ENCODE assay signal across 16 cellular contexts in the genomic region with DNA sequence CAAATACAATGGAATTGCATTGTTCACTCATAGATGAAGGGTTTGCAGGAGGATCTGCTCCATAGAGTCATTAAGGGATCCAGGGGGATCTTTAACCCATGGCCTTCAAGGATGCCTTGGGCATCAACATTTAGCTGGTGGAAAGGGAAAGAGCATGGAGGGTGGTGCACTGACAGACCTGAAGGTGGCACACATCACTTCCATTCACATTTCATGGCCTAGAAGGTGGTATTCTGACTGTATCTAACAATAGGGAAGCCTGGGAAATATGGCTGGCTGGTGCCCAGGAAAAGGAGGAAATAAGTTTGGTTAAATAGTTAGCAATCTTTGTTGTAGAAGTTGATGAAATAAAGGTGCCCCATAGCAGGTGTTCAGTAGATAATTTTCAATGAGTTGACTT.
A peak's percentile ranks its signal among the peaks of the same experiment; 100 is the strongest.
DNase-seq lines count a peak whose midpoint lies in the region; ATAC-seq and TF ChIP-seq lines count a peak whose summit lies in the region.
"Had no signal": no experiment of that assay in that cellular context is flagged by ENCODE, and none has a peak within 500 bp of the region (broad histone marks: within the 10 kb centered on the region; RNA-seq: fewer than 3 reads in every experiment).

No MANE protein-coding gene starts in this region.

- no peaks in the 10 kb centered on the region for H3K79me2 ChIP-seq in DND-41 (ENCODE audit: insufficient read depth, low read length)

- CTCF ChIA-PET in WTC11 (lab: Charles Lee), result no interaction called here

- no peak overlapping the region for H2AFZ ChIP-seq in DND-41 (ENCODE audit: low read depth, low read length)

- H4K20me1 ChIP-seq in DND-41 (ENCODE audit: insufficient read depth, low read length), result no peaks in the 10 kb centered on the region

- ATAC-seq in DND-41 (ENCODE audit: insufficient read depth, low read depth) (no peak), WTC11 (no peak), left lobe of liver (peak; percentile 39), GM21825 (IDR thresholded peaks at IDR 0.05; ENCODE audit: unreplicated experiment) (no peak)

- no peaks in the 10 kb centered on the region for H3K4me1 ChIP-seq in DND-41 (ENCODE audit: insufficient read depth, low read length)
- H3K4me1 ChIP-seq: SJSA1 had no signal

- H3K27me3 Mint-ChIP-seq in WTC11 (ENCODE audit: low read depth), result no peaks in the 10 kb centered on the region
- H3K27me3 Mint-ChIP-seq: CD4-positive, alpha-beta memory T cell had no signal

- H3K27me3 ChIP-seq in DND-41 (ENCODE audit: insufficient read depth, low read length, poor library complexity), result no peaks in the 10 kb centered on the region
- H3K27me3 ChIP-seq: SJSA1 had no signal

- H3K9me3 ChIP-seq in DND-41 (ENCODE audit: insufficient read depth, low read length, severe bottlenecking), result no peaks in the 10 kb centered on the region
- H3K9me3 ChIP-seq: SJSA1 had no signal

- peaks cover 7% of the 10 kb centered on the region; the same call in 1 of the 2 replicates for H3K9me3 Mint-ChIP-seq in WTC11
- H3K9me3 Mint-ChIP-seq: CD4-positive, alpha-beta memory T cell had no signal

- H3K4me1 Mint-ChIP-seq in WTC11, result peaks cover 17% of the 10 kb centered on the region
- H3K4me1 Mint-ChIP-seq: B cell; CD4-positive, alpha-beta memory T cell had no signal

- no peak overlapping the region for H3K27ac Mint-ChIP-seq in WTC11
- H3K27ac Mint-ChIP-seq: B cell; CD4-positive, alpha-beta memory T cell had no signal

- DNase-seq in DND-41 (no peak), HT1080 (ENCODE audit: low read depth) (peak; percentile 17), WTC11 (ENCODE audit: low spot score) (no peak), left lobe of liver (ENCODE audit: low spot score) (no peak), NCI-H2107 (lab: John Stamatoyannopoulos, UW) (no peak), epidermal melanocyte (ENCODE audit: insufficient read length, low spot score) (no peak)
- DNase-seq: Calu3; CD4-positive, alpha-beta memory T cell; GDM1; NCI-H187; NCI-H2171 treated with DMSO at 0.1 percent for 48 hours; NCI-H446 treated with DMSO at 0.1 percent for 48 hours; NCI-H748 treated with DMSO at 0.1 percent for 48 hours had no signal

- no peak overlapping the region for H3K4me2 ChIP-seq in DND-41 (ENCODE audit: insufficient read depth, low read length)

- POLR2A ChIA-PET in WTC11 (lab: Charles Lee), result no interaction called here

- H3K36me3 Mint-ChIP-seq in WTC11, result no peaks in the 10 kb centered on the region
- H3K36me3 Mint-ChIP-seq: CD4-positive, alpha-beta memory T cell had no signal

- H3K27ac ChIP-seq in DND-41 (ENCODE audit: low read length), result no peak overlapping the region
- H3K27ac ChIP-seq: SJSA1 had no signal

- no peaks in the 10 kb centered on the region for H3K36me3 ChIP-seq in DND-41 (ENCODE audit: insufficient read depth, low read length)
- H3K36me3 ChIP-seq: SJSA1 had no signal

- H3K4me3 ChIP-seq in DND-41 (ENCODE audit: low read depth in 1 of 2, low read length in 2 of 2), result no peak overlapping the region
- H3K4me3 ChIP-seq: SJSA1 had no signal

- H3K9ac ChIP-seq in DND-41 (ENCODE audit: low read depth, low read length), result no peak overlapping the region

- no peak overlapping the region for H3K4me3 Mint-ChIP-seq in WTC11
- H3K4me3 Mint-ChIP-seq: B cell; CD4-positive, alpha-beta memory T cell had no signal

- peak; percentile 8 for TF ChIP-seq CTCF in DND-41 (IDR thresholded peaks at IDR 0.05; ENCODE audit: borderline replicate concordance, extremely low read depth, low read length, poor library complexity, severe bottlenecking)
- TF ChIP-seq CTCF in WTC11 (IDR thresholded peaks at IDR 0.05), result no peak

TF ChIP-seq in WTC11, 78 proteins besides CTCF, POLR2A, EP300 and RAD21:
- TF ChIP-seq ZNF121 (CRISPR knock-in tag; IDR thresholded peaks at IDR 0.05) (0 out of 2 replicates have a peak, but pooled peaks have one; percentile 18), ATF1 (CRISPR knock-in tag; IDR thresholded peaks at IDR 0.05) (no peak)
